23 cellular contexts compared by ENCODE assay signal in genomic region chr18:36568487-36568886, GRCh38.
DNase-seq lines count a peak whose midpoint lies in the region; ATAC-seq, FAIRE-seq and TF ChIP-seq lines count a peak whose summit lies in the region.
"Had no signal": no experiment of that assay in that cellular context is flagged by ENCODE, and none has a peak within 500 bp of the region (broad histone marks: within the 10 kb centered on the region; RNA-seq: fewer than 3 reads in every experiment).

No MANE protein-coding gene starts in this region.

- H3K79me2 ChIP-seq in SK-N-SH (ENCODE audit: insufficient read depth), result no peaks in the 10 kb centered on the region

- H3K9me3 ChIP-seq in heart right ventricle (no peaks in the 10 kb centered on the region), SK-N-SH (no peaks in the 10 kb centered on the region)
- H3K9me3 ChIP-seq: Peyer's patch had no signal

- H3K27ac ChIP-seq in heart right ventricle (peak overlapping the region in 5 of 10 donors; percentile 24 to 61 (median 45)), SK-N-SH (ENCODE audit: low read depth in 2 of 2, low read length in 1 of 2) (no peak overlapping the region)
- H3K27ac ChIP-seq: HL-60, Peyer's patch had no signal

- no peak for DNase-seq in Right ventricle myocardium inferior (ENCODE audit: missing footprints)
- no peak for DNase-seq in cardiac septum (ENCODE audit: low spot score)
- no peak for DNase-seq in heart right ventricle
- DNase-seq in SK-N-SH, result no peak
- no peak for DNase-seq in KBM-7
- DNase-seq: AML-193; C1 segment of cervical spinal cord; Calu3; CD8-positive, alpha-beta T cell; H9; HFFc6; KG1; NCI-H1092 treated with DMSO at 0.1 percent for 48 hours; NCI-H146; NCI-H2029; NCI-H345; NCI-H524 treated with DMSO at 0.1 percent for 48 hours; Peyer's patch had no signal

- intact Hi-C loops in Right ventricle myocardium inferior (cut with DNase I), result no loop called here
- intact Hi-C loops in cardiac septum (cut with DNase I), result loop anchor here (5.0 kb wide), 1 partner anchor 41 kb away; no protein-coding TSS in a partner anchor
- intact Hi-C loops in heart right ventricle (cut with DNase I), result loop anchor here in 1 of 10 donors (10.0 kb wide), 1 partner anchor 274 kb away; the partner anchor contains the start of gene FHOD3

- H3F3A ChIP-seq in SK-N-SH (replicated peaks; ENCODE audit: insufficient read depth), result peaks cover 4% of the 10 kb centered on the region

- no peak for TF ChIP-seq EP300 in SK-N-SH (IDR thresholded peaks at IDR 0.05; ENCODE audit: borderline replicate concordance in 1 of 2, low read depth in 1 of 2, low read length in 1 of 2)

- no peaks in the 10 kb centered on the region for H3K36me3 ChIP-seq in heart right ventricle
- H3K36me3 ChIP-seq in SK-N-SH (replicated peaks in 1 of 2; ENCODE audit: control insufficient read depth in 1 of 2, insufficient read depth in 2 of 2, low read length in 1 of 2), result no peaks in the 10 kb centered on the region
- H3K36me3 ChIP-seq: Peyer's patch had no signal

- H3K4me1 ChIP-seq in heart right ventricle (peaks cover 0 to 42% (median 14%) of the 10 kb centered on the region in 9 donors), SK-N-SH (ENCODE audit: control insufficient read depth in 1 of 2, insufficient read depth in 2 of 2, low read depth in 1 of 2, low read length in 1 of 2) (peaks cover 0 to 2% of the 10 kb centered on the region in 2 experiments; a peak in 2 of 4 replicates)
- H3K4me1 ChIP-seq: Peyer's patch had no signal

- POLR2A ChIA-PET in SK-N-SH (lab: Yijun Ruan, JAX), result no interaction called here

- WGBS in heart right ventricle, 2 donors, result 62 to 68% methylated on average over 4 of the region's 4 CpGs
- WGBS in SK-N-SH (ENCODE audit: low lambda C conversion rate), result 96% methylated on average over 4 of the region's 4 CpGs

- TF ChIP-seq CTCF in heart right ventricle (IDR thresholded peaks at IDR 0.05) (no peak), SK-N-SH (IDR thresholded peaks at IDR 0.05) (no peak)

- ATAC-seq in Right ventricle myocardium inferior (peak; percentile 69), heart right ventricle (peak; percentile 40 to 76 (median 64)), GM19395 (IDR thresholded peaks at IDR 0.05; ENCODE audit: unreplicated experiment) (no peak)
- ATAC-seq: CD8-positive, alpha-beta T cell; HepG2 had no signal

- in situ Hi-C loops in KBM-7 (cut with MboI; ENCODE audit: low pct_unique_long_range_greater_than_20kb, low sequenced_read_pairs), result no loop called here

- no peak for TF ChIP-seq RAD21 in SK-N-SH (IDR thresholded peaks at IDR 0.05; ENCODE audit: low read length)

- no peak overlapping the region for H3K4me2 ChIP-seq in SK-N-SH

- H2AFZ ChIP-seq in SK-N-SH (ENCODE audit: low read depth), result no peak overlapping the region

- peak; percentile 94 for FAIRE-seq in endometrium (lab: Jason Lieb, UNC)
- FAIRE-seq: G401.6, HepG2 had no signal

- H3K9me2 ChIP-seq in SK-N-SH, result no peaks in the 10 kb centered on the region

- no peak overlapping the region for H3K9ac ChIP-seq in SK-N-SH

- no peaks in the 10 kb centered on the region for H3K27me3 ChIP-seq in heart right ventricle
- H3K27me3 ChIP-seq in SK-N-SH (ENCODE audit: insufficient read depth), result no peaks in the 10 kb centered on the region
- H3K27me3 ChIP-seq: Peyer's patch had no signal

- CTCF ChIA-PET in SK-N-SH (lab: Yijun Ruan, JAX), result no interaction called here

- no peaks in the 10 kb centered on the region for H4K20me1 ChIP-seq in SK-N-SH (ENCODE audit: insufficient read depth)

- H3K4me3 ChIP-seq in heart right ventricle (no peak overlapping the region), SK-N-SH (ENCODE audit: low read depth in 2 of 2, low read length in 1 of 2) (no peak overlapping the region)
- H3K4me3 ChIP-seq: Peyer's patch had no signal

TF ChIP-seq in SK-N-SH, 30 proteins besides CTCF, POLR2A, EP300 and RAD21:
- TF ChIP-seq EZH2phosphoT487 (IDR thresholded peaks at IDR 0.05; ENCODE audit: borderline replicate concordance, low read depth), result no peak
- no peak for TF ChIP-seq MEF2A (IDR thresholded peaks at IDR 0.05; ENCODE audit: borderline replicate concordance, low read depth)
- TF ChIP-seq GATA2 (CRISPR knock-in tag; IDR thresholded peaks at IDR 0.05), result no peak
- TF ChIP-seq RCOR1 (IDR thresholded peaks at IDR 0.05; ENCODE audit: low read length), result no peak
- no peak for TF ChIP-seq MXI1 (IDR thresholded peaks at IDR 0.05; ENCODE audit: low read depth, low read length)
